17 cellular contexts compared by ENCODE assay signal in the genomic region with DNA sequence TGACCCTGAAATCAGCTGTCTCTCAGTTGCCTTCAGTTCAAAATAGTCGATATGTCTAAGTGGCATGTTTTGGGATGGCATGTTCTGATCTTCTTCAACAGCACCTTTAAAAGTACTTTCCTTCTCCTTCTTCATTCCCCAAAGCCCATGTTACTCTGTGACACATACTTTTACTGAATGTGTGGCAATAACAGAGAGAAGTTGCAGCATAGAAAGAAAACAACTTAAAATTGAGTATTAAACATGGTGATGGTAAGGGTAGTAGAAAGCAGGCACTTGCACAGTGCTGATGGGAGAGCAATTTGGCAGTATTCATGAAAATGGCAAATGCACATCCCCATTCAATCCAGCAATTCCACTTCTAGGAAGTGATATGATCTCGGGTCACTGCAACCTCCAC. TPM values are rescaled to one million over a fixed set of nuclear protein-coding genes. Genes with fewer than 3 reads are reported as not detected.
DNase-seq lines count a peak whose midpoint lies in the region; ATAC-seq and TF ChIP-seq lines count a peak whose summit lies in the region.
"Had no signal": no experiment of that assay in that cellular context is flagged by ENCODE, and none has a peak within 500 bp of the region (broad histone marks: within the 10 kb centered on the region; RNA-seq: fewer than 3 reads in every experiment).

No MANE protein-coding gene starts in this region.

- no peak overlapping the region for H3K27ac ChIP-seq in GM23338 (ENCODE audit: low read depth)

- H3K36me3 ChIP-seq in GM23338 (ENCODE audit: insufficient read depth): no peaks in the 10 kb centered on the region
- H3K36me3 ChIP-seq: BE2C, HAP-1 had no signal

- H4K20me1 ChIP-seq in GM23338 (replicated peaks; ENCODE audit: insufficient read depth): no peaks in the 10 kb centered on the region

- no peaks in the 10 kb centered on the region for H3K4me1 Mint-ChIP-seq in GM23338
- H3K4me1 Mint-ChIP-seq: CD4-positive, alpha-beta memory T cell; T-cell had no signal

- TF ChIP-seq CTCF in GM23338 (conservative IDR thresholded peaks at IDR 0.05; ENCODE audit: low read depth in 2 of 2): no peak
- TF ChIP-seq CTCF in choroid plexus epithelial cell (conservative IDR thresholded peaks at IDR 0.05; ENCODE audit: low read depth, low read length): no peak

- DNase-seq in GM23338 (ENCODE audit: low spot score) (no peak), MV-4-11 (lab: John Stamatoyannopoulos, UW) (peak; percentile 38), choroid plexus epithelial cell (ENCODE audit: low read depth) (peak; percentile 10), iris pigment epithelial cell (ENCODE audit: low read depth) (peak; percentile 25), left colon (no peak)
- DNase-seq in activated naive CD4-positive, alpha-beta T cell treated with Interleukin-2 at 50 U/mL for 16 hours: no peak
- DNase-seq: BE2C; Calu3; CD4-positive, alpha-beta memory T cell; DMS53; NCI-H1092; NCI-H187; NCI-H69; PC-3; T-cell had no signal

- H3K4me2 ChIP-seq in GM23338: no peak overlapping the region

- no peaks in the 10 kb centered on the region for H3K36me3 Mint-ChIP-seq in GM23338 (ENCODE audit: low read depth)

- H3K79me2 ChIP-seq in GM23338 (replicated peaks; ENCODE audit: insufficient read depth): no peaks in the 10 kb centered on the region

- H3K4me1 ChIP-seq in GM23338 (ENCODE audit: insufficient read depth): no peaks in the 10 kb centered on the region
- H3K4me1 ChIP-seq: BE2C, HAP-1 had no signal

- H3K27me3 ChIP-seq in GM23338 (ENCODE audit: insufficient read depth): no peaks in the 10 kb centered on the region
- H3K27me3 ChIP-seq: BE2C had no signal

- H3K27me3 Mint-ChIP-seq in GM23338 (ENCODE audit: insufficient read depth, low read depth, poor library complexity): no peaks in the 10 kb centered on the region

- H3K27ac Mint-ChIP-seq in GM23338: no peak overlapping the region
- H3K27ac Mint-ChIP-seq: CD4-positive, alpha-beta memory T cell; T-cell had no signal

- H3K4me3 Mint-ChIP-seq in GM23338: no peak overlapping the region
- H3K4me3 Mint-ChIP-seq: CD4-positive, alpha-beta memory T cell; T-cell had no signal

- H2AFZ ChIP-seq in GM23338: peak overlapping the region; percentile 38; the same call in 1 of the 2 replicates

- no peaks in the 10 kb centered on the region for H3K9me3 Mint-ChIP-seq in GM23338

- no peaks in the 10 kb centered on the region for H3K9me2 ChIP-seq in GM23338 (ENCODE audit: insufficient read depth)

- no peak overlapping the region for H3K4me3 ChIP-seq in GM23338
- no peak overlapping the region for H3K4me3 ChIP-seq in choroid plexus epithelial cell (ENCODE audit: low read depth, low read length)
- H3K4me3 ChIP-seq: HAP-1 had no signal

- intact Hi-C loops in left colon (cut with DNase I, micrococcal nuclease): no loop called here

- no peak for ATAC-seq in GM23338
- ATAC-seq in HG03342 (IDR thresholded peaks at IDR 0.05; ENCODE audit: unreplicated experiment): no peak
- ATAC-seq in left colon: no peak
- ATAC-seq: PC-3, T-cell had no signal

- no peaks in the 10 kb centered on the region for H3F3A ChIP-seq in GM23338 (replicated peaks; ENCODE audit: low read depth)

TF ChIP-seq in GM23338, 12 proteins besides CTCF, POLR2A, EP300 and RAD21:
- no peak for TF ChIP-seq JUNB (IDR thresholded peaks at IDR 0.05; ENCODE audit: unreplicated experiment)
- TF ChIP-seq, protein P1, sequence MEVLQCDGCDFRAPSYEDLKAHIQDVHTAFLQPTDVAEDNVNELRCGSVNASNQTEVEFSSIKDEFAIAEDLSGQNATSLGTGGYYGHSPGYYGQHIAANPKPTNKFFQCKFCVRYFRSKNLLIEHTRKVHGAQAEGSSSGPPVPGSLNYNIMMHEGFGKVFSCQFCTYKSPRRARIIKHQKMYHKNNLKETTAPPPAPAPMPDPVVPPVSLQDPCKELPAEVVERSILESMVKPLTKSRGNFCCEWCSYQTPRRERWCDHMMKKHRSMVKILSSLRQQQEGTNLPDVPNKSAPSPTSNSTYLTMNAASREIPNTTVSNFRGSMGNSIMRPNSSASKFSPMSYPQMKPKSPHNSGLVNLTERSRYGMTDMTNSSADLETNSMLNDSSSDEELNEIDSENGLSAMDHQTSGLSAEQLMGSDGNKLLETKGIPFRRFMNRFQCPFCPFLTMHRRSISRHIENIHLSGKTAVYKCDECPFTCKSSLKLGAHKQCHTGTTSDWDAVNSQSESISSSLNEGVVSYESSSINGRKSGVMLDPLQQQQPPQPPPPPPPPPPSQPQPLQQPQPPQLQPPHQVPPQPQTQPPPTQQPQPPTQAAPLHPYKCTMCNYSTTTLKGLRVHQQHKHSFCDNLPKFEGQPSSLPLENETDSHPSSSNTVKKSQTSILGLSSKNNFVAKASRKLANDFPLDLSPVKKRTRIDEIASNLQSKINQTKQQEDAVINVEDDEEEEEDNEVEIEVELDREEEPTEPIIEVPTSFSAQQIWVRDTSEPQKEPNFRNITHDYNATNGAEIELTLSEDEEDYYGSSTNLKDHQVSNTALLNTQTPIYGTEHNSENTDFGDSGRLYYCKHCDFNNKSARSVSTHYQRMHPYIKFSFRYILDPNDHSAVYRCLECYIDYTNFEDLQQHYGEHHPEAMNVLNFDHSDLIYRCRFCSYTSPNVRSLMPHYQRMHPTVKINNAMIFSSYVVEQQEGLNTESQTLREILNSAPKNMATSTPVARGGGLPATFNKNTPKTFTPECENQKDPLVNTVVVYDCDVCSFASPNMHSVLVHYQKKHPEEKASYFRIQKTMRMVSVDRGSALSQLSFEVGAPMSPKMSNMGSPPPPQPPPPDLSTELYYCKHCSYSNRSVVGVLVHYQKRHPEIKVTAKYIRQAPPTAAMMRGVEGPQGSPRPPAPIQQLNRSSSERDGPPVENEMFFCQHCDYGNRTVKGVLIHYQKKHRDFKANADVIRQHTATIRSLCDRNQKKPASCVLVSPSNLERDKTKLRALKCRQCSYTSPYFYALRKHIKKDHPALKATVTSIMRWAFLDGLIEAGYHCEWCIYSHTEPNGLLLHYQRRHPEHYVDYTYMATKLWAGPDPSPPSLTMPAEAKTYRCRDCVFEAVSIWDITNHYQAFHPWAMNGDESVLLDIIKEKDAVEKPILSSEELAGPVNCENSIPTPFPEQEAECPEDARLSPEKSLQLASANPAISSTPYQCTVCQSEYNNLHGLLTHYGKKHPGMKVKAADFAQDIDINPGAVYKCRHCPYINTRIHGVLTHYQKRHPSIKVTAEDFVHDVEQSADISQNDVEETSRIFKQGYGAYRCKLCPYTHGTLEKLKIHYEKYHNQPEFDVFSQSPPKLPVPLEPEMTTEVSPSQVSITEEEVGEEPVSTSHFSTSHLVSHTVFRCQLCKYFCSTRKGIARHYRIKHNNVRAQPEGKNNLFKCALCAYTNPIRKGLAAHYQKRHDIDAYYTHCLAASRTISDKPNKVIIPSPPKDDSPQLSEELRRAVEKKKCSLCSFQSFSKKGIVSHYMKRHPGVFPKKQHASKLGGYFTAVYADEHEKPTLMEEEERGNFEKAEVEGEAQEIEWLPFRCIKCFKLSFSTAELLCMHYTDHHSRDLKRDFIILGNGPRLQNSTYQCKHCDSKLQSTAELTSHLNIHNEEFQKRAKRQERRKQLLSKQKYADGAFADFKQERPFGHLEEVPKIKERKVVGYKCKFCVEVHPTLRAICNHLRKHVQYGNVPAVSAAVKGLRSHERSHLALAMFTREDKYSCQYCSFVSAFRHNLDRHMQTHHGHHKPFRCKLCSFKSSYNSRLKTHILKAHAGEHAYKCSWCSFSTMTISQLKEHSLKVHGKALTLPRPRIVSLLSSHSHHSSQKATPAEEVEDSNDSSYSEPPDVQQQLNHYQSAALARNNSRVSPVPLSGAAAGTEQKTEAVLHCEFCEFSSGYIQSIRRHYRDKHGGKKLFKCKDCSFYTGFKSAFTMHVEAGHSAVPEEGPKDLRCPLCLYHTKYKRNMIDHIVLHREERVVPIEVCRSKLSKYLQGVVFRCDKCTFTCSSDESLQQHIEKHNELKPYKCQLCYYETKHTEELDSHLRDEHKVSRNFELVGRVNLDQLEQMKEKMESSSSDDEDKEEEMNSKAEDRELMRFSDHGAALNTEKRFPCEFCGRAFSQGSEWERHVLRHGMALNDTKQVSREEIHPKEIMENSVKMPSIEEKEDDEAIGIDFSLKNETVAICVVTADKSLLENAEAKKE (CRISPR knock-in tag; IDR thresholded peaks at IDR 0.05): no peak
- no peak for TF ChIP-seq EZH2phosphoT487 (IDR thresholded peaks at IDR 0.05; ENCODE audit: unreplicated experiment)
- TF ChIP-seq STAT1 (IDR thresholded peaks at IDR 0.05; ENCODE audit: unreplicated experiment): no peak
- TF ChIP-seq, protein P2, sequence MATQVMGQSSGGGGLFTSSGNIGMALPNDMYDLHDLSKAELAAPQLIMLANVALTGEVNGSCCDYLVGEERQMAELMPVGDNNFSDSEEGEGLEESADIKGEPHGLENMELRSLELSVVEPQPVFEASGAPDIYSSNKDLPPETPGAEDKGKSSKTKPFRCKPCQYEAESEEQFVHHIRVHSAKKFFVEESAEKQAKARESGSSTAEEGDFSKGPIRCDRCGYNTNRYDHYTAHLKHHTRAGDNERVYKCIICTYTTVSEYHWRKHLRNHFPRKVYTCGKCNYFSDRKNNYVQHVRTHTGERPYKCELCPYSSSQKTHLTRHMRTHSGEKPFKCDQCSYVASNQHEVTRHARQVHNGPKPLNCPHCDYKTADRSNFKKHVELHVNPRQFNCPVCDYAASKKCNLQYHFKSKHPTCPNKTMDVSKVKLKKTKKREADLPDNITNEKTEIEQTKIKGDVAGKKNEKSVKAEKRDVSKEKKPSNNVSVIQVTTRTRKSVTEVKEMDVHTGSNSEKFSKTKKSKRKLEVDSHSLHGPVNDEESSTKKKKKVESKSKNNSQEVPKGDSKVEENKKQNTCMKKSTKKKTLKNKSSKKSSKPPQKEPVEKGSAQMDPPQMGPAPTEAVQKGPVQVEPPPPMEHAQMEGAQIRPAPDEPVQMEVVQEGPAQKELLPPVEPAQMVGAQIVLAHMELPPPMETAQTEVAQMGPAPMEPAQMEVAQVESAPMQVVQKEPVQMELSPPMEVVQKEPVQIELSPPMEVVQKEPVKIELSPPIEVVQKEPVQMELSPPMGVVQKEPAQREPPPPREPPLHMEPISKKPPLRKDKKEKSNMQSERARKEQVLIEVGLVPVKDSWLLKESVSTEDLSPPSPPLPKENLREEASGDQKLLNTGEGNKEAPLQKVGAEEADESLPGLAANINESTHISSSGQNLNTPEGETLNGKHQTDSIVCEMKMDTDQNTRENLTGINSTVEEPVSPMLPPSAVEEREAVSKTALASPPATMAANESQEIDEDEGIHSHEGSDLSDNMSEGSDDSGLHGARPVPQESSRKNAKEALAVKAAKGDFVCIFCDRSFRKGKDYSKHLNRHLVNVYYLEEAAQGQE (IDR thresholded peaks at IDR 0.05; ENCODE audit: unreplicated experiment): no peak
- TF ChIP-seq EZH2 (IDR thresholded peaks at IDR 0.05; ENCODE audit: low read depth, unreplicated experiment): no peak

RNA-seq across cellular contexts. Expression of a gene that starts 12.3 kb away (rescaled TPM):
- total RNA-seq in GM23338 (2014; rRNA removed; shearing (Covaris generic)): 14.3 and 41.4 TPM in 2 replicates
- polyA plus RNA-seq in GM23338 (2016; fragmentation: Nextera tagmentation; extraction: Ambion mirVana): 12.5 and 20.8 TPM in 2 replicates
- total RNA-seq in left colon: 1 to 10 TPM; 5.3 to 5.7 TPM

Comparison
In these comparisons a context has a peak if more than half of its experiments do, and no peak if none do; other contexts are left out.
1. DNase-seq: peak in MV-4-11 (single experiment), choroid plexus epithelial cell (single experiment) and iris pigment epithelial cell (single experiment); none in GM23338 (single experiment), activated naive CD4-positive, alpha-beta T cell treated with Interleukin-2 at 50 U/mL for 16 hours (single experiment) and left colon (0 of 2).